30 cellular contexts compared by ENCODE assay signal in the genomic region with DNA sequence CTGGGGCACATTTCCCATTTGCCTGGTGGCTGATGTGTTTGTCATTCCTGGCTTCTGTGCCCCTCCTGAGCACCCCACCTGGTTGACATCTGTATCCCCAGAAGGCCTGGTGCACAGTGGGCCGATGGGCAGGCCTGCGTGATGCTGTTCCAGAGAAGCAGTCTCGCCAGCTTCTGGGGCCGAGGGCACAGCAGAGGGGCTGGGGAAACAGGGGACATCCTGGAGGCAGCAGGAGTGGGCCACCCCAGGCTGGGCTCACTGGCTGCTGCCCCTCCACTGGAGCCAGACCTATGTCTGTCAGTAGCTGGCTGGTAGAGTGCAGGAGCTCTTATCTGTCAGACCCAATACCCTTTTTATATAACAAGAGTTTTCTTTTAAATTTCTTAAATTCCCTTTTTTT. TPM values are rescaled to one million over a fixed set of nuclear protein-coding genes. Genes with fewer than 3 reads are reported as not detected.
"Had no signal": no experiment of that assay in that cellular context is flagged by ENCODE, and none has a peak within 500 bp of the region (broad histone marks: within the 10 kb centered on the region; RNA-seq: fewer than 3 reads in every experiment).

No MANE protein-coding gene starts in this region.

- H3K4me1 ChIP-seq: gastrocnemius medialis had no signal

- ATAC-seq: activated CD4-positive, CD25-positive, alpha-beta regulatory T cell treated with anti-CD3 and anti-CD28 coated beads, Interleukin-2, amount 50 U/mL, for 24 hours; activated CD8-positive, alpha-beta memory T cell treated with anti-CD3 and anti-CD28 coated beads, Interleukin-2, amount 10 ng/mL, durations not matched to agents 7 days and 5 days; gastrocnemius medialis; left colon; lower lobe of right lung had no signal

- DNase-seq: activated CD4-positive, alpha-beta memory T cell treated with anti-CD3 and anti-CD28 coated beads, Interleukin-2, amount 10 ng/mL, durations not matched to agents 7 days and 5 days; activated CD4-positive, alpha-beta T cell treated with anti-CD3 and anti-CD28 coated beads, Interleukin-2, amount 10 ng/mL, durations not matched to agents 24 days and 14 days; activated CD8-positive, alpha-beta memory T cell treated with anti-CD3 and anti-CD28 coated beads, Interleukin-2, amount 10 ng/mL, durations not matched to agents 7 days and 5 days; activated naive CD4-positive, alpha-beta T cell; amniotic stem cell; cortex of kidney; endodermal cell; esophagus squamous epithelium; gastrocnemius medialis; left colon; lower lobe of right lung; naive B cell; occipital lobe; stimulated activated CD4-positive, alpha-beta T cell treated with anti-CD3 and anti-CD28 coated beads, Interleukin-12 subunit alpha, Interleukin-12 subunit beta, amount 100 ng/mL, for 4 hours; stimulated activated CD4-positive, alpha-beta T cell treated with anti-CD3 and anti-CD28 coated beads, Interleukin-4, amount 100 ng/mL, for 4 hours; substantia nigra; thyroid gland; uterus had no signal

- H3K36me3 ChIP-seq: esophagus squamous epithelium, gastrocnemius medialis, heart left ventricle, lower lobe of right lung, thyroid gland, uterus had no signal

- H3K4me3 Mint-ChIP-seq: activated CD4-positive, alpha-beta memory T cell treated with anti-CD3 and anti-CD28 coated beads, Interleukin-2, amount 10 ng/mL, durations not matched to agents 7 days and 5 days; activated CD4-positive, alpha-beta T cell treated with anti-CD3 and anti-CD28 coated beads, Interleukin-2, amount 10 ng/mL, durations not matched to agents 24 days and 14 days; activated CD8-positive, alpha-beta memory T cell treated with anti-CD3 and anti-CD28 coated beads, Interleukin-2, amount 10 ng/mL, durations not matched to agents 7 days and 5 days; activated naive CD8-positive, alpha-beta T cell; stimulated activated naive CD8-positive, alpha-beta T cell treated with anti-CD3 and anti-CD28 coated beads, Interleukin-15, Interleukin-2, amounts not matched to agents 100 ng/mL and 50 ng/mL, for 24 hours; T-helper 2 cell treated with Interferon-gamma antibody and Interleukin-4, amounts not matched to agents 5 μg/mL and 100 μg/mL, for 36 hours had no signal

- H3K27ac ChIP-seq: esophagus squamous epithelium, gastrocnemius medialis, lower lobe of right lung, thyroid gland, uterus, VCaP had no signal

- H3K27ac Mint-ChIP-seq: activated CD4-positive, alpha-beta memory T cell treated with anti-CD3 and anti-CD28 coated beads, Interleukin-2, amount 10 ng/mL, durations not matched to agents 7 days and 5 days; activated CD4-positive, alpha-beta T cell treated with anti-CD3 and anti-CD28 coated beads, Interleukin-2, amount 10 ng/mL, durations not matched to agents 24 days and 14 days; activated CD8-positive, alpha-beta memory T cell treated with anti-CD3 and anti-CD28 coated beads, Interleukin-2, amount 10 ng/mL, durations not matched to agents 7 days and 5 days; activated naive CD8-positive, alpha-beta T cell; activated T-helper 2 cell treated with anti-CD3 and anti-CD28 coated beads, Interferon-gamma antibody, Interleukin-2, Interleukin-4, amounts not matched to agents 10 μg/mL and 5 μg/mL and 100 μg/mL, durations not matched to agents 14 hours and 24 hours and 36 hours; endodermal cell; naive B cell; stimulated activated naive CD8-positive, alpha-beta T cell treated with anti-CD3 and anti-CD28 coated beads, Interleukin-15, Interleukin-2, amounts not matched to agents 100 ng/mL and 50 ng/mL, for 24 hours; T-helper 2 cell treated with Interferon-gamma antibody and Interleukin-4, amounts not matched to agents 5 μg/mL and 100 μg/mL, for 36 hours had no signal

- H3K9me3 Mint-ChIP-seq: activated CD4-positive, alpha-beta memory T cell treated with anti-CD3 and anti-CD28 coated beads, Interleukin-2, amount 10 ng/mL, durations not matched to agents 7 days and 5 days; activated CD4-positive, alpha-beta T cell treated with anti-CD3 and anti-CD28 coated beads, Interleukin-2, amount 10 ng/mL, durations not matched to agents 24 days and 14 days; activated T-helper 2 cell treated with anti-CD3 and anti-CD28 coated beads, Interferon-gamma antibody, Interleukin-2, Interleukin-4, amounts not matched to agents 10 μg/mL and 5 μg/mL and 100 μg/mL, durations not matched to agents 14 hours and 24 hours and 36 hours; naive B cell; stimulated activated naive CD8-positive, alpha-beta T cell treated with anti-CD3 and anti-CD28 coated beads, Interleukin-15, Interleukin-2, amounts not matched to agents 100 ng/mL and 50 ng/mL, for 24 hours; T-helper 2 cell treated with Interferon-gamma antibody and Interleukin-4, amounts not matched to agents 5 μg/mL and 100 μg/mL, for 36 hours had no signal

- H3K9me3 ChIP-seq: esophagus squamous epithelium, gastrocnemius medialis, heart left ventricle, lower lobe of right lung, thyroid gland, uterus had no signal

- H3K27me3 ChIP-seq: thyroid gland, uterus had no signal

- H3K36me3 Mint-ChIP-seq: activated CD8-positive, alpha-beta memory T cell treated with anti-CD3 and anti-CD28 coated beads, Interleukin-2, amount 10 ng/mL, durations not matched to agents 7 days and 5 days; activated naive CD8-positive, alpha-beta T cell; naive B cell had no signal

- H3K27me3 Mint-ChIP-seq: activated naive CD8-positive, alpha-beta T cell had no signal

- H3K4me3 ChIP-seq: esophagus squamous epithelium, gastrocnemius medialis, heart left ventricle, lower lobe of right lung, thyroid gland, uterus had no signal

RNA-seq across cellular contexts. Expression of a gene that starts 0.9 kb away (rescaled TPM):
- total RNA-seq: activated CD4-positive, alpha-beta memory T cell treated with anti-CD3 and anti-CD28 coated beads, Interleukin-2, amount 10 ng/mL, durations not matched to agents 7 days and 5 days; activated CD4-positive, alpha-beta T cell treated with anti-CD3 and anti-CD28 coated beads, Interleukin-2, amount 10 ng/mL, durations not matched to agents 24 days and 14 days; activated CD8-positive, alpha-beta memory T cell treated with anti-CD3 and anti-CD28 coated beads, Interleukin-2, amount 10 ng/mL, durations not matched to agents 7 days and 5 days; activated T-helper 2 cell treated with anti-CD3 and anti-CD28 coated beads, Interferon-gamma antibody, Interleukin-2, Interleukin-4, amounts not matched to agents 10 μg/mL and 5 μg/mL and 100 μg/mL, durations not matched to agents 14 hours and 24 hours and 36 hours; bronchial epithelial cell; cerebellum; esophagus squamous epithelium; left colon; mesenteric fat pad; mucosa of gallbladder; occipital lobe; renal cortical epithelial cell; thyroid gland; uterus had no signal

RNA-seq across cellular contexts. Expression of a gene that starts 47.2 kb away (rescaled TPM):
- total RNA-seq: activated CD4-positive, alpha-beta memory T cell treated with anti-CD3 and anti-CD28 coated beads, Interleukin-2, amount 10 ng/mL, durations not matched to agents 7 days and 5 days had no signal
